Comparison of ENCODE assay signal across 10 cellular contexts in the genomic region with DNA sequence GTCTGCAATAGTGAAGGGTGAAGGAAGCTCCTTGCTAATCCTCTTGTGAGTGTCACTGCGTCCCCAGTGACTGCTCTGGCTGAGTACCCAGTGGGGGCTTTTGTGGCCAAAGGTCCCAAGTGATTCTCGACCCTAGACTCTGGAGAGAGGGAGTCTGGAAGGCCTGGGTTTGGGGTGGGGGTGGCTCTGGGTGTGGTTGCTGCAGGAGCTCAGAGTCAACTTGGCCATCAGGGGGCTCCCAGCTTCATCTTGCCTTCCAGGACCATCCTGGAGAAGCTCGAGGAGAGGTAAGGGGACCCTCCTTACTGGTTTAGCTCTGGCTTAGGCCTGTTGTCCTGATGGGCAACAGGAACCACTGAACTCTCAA. TPM values are rescaled to one million over a fixed set of nuclear protein-coding genes. Genes with fewer than 3 reads are reported as not detected.
DNase-seq lines count a peak whose midpoint lies in the region; ATAC-seq and TF ChIP-seq lines count a peak whose summit lies in the region.
"Had no signal": no experiment of that assay in that cellular context is flagged by ENCODE, and none has a peak within 500 bp of the region (broad histone marks: within the 10 kb centered on the region; RNA-seq: fewer than 3 reads in every experiment).

No MANE protein-coding gene starts in this region.

- H3K27me3 ChIP-seq in upper lobe of right lung, result no peaks in the 10 kb centered on the region

- POLR2A ChIA-PET in activated CD8-positive, alpha-beta T cell treated with anti-CD3 and anti-CD28 coated beads, Interleukin-2, amount 10 ng/mL, durations not matched to agents 7 days and 5 days (lab: Charles Lee), result interaction anchor here (0.6 to 5.9 kb wide), 22 partner anchors 8 to 1120 kb away, joined by 3 to 81 read pairs (median 4); no protein-coding TSS in a partner anchor

- H3K4me3 ChIP-seq in upper lobe of right lung, result peak overlapping the region; percentile 43

- peak; percentile 3 for ATAC-seq in activated CD8-positive, alpha-beta T cell treated with anti-CD3 and anti-CD28 coated beads, Interleukin-2, amount 10 ng/mL, durations not matched to agents 7 days and 5 days
- ATAC-seq in upper lobe of right lung (no peak), GM19324 (IDR thresholded peaks at IDR 0.05; ENCODE audit: low FRiP score, unreplicated experiment) (no peak)
- ATAC-seq: HCT116 had no signal

- H3K4me1 Mint-ChIP-seq in activated naive CD4-positive, alpha-beta T cell treated with anti-CD3 and anti-CD28 coated beads, Interleukin-2, amount 50 U/mL, for 24 hours, result peaks cover 74% of the 10 kb centered on the region
- H3K4me1 Mint-ChIP-seq in activated CD8-positive, alpha-beta T cell treated with anti-CD3 and anti-CD28 coated beads, Interleukin-2, amount 10 ng/mL, durations not matched to agents 7 days and 5 days (ENCODE audit: low read depth), result peaks cover 70% of the 10 kb centered on the region

- H3K27ac ChIP-seq in upper lobe of right lung (peak overlapping the region; percentile 73), substantia nigra (ENCODE audit: low read depth, low read length, poor library complexity, severe bottlenecking) (no peak overlapping the region)
- H3K27ac ChIP-seq: epithelial cell of prostate had no signal

- peak overlapping the region; percentile 95 for H3K27ac Mint-ChIP-seq in activated naive CD4-positive, alpha-beta T cell treated with anti-CD3 and anti-CD28 coated beads, Interleukin-2, amount 50 U/mL, for 24 hours
- H3K27ac Mint-ChIP-seq in activated CD8-positive, alpha-beta T cell treated with anti-CD3 and anti-CD28 coated beads, Interleukin-2, amount 10 ng/mL, durations not matched to agents 7 days and 5 days, result peak overlapping the region; percentile 91

- no peaks in the 10 kb centered on the region for H3K9me3 ChIP-seq in upper lobe of right lung

- H3K27me3 Mint-ChIP-seq in activated naive CD4-positive, alpha-beta T cell treated with anti-CD3 and anti-CD28 coated beads, Interleukin-2, amount 50 U/mL, for 24 hours, result no peaks in the 10 kb centered on the region
- H3K27me3 Mint-ChIP-seq in activated CD8-positive, alpha-beta T cell treated with anti-CD3 and anti-CD28 coated beads, Interleukin-2, amount 10 ng/mL, durations not matched to agents 7 days and 5 days (ENCODE audit: low read depth), result peaks cover 2% of the 10 kb centered on the region

- CTCF ChIA-PET in activated CD8-positive, alpha-beta T cell treated with anti-CD3 and anti-CD28 coated beads, Interleukin-2, amount 10 ng/mL, durations not matched to agents 7 days and 5 days (lab: Charles Lee), result interaction anchor here (0.8 to 13.5 kb wide), 21 partner anchors 9 to 216 kb away, joined by 3 to 370 read pairs (median 5); no protein-coding TSS in a partner anchor

- no peaks in the 10 kb centered on the region for H3K36me3 ChIP-seq in upper lobe of right lung

- H3K4me3 Mint-ChIP-seq in activated naive CD4-positive, alpha-beta T cell treated with anti-CD3 and anti-CD28 coated beads, Interleukin-2, amount 50 U/mL, for 24 hours, result peak overlapping the region; percentile 89
- peak overlapping the region; percentile 83 for H3K4me3 Mint-ChIP-seq in activated CD8-positive, alpha-beta T cell treated with anti-CD3 and anti-CD28 coated beads, Interleukin-2, amount 10 ng/mL, durations not matched to agents 7 days and 5 days

- DNase-seq in activated naive CD4-positive, alpha-beta T cell treated with anti-CD3 and anti-CD28 coated beads, Interleukin-2, amount 50 U/mL, for 16 hours, result no peak
- DNase-seq in activated CD8-positive, alpha-beta T cell treated with anti-CD3 and anti-CD28 coated beads, Interleukin-2, amount 10 ng/mL, durations not matched to agents 7 days and 5 days, result peak; percentile 57
- DNase-seq in mesenteric fat pad (ENCODE audit: low spot score) (peak; percentile 20), upper lobe of right lung (no peak), substantia nigra (lab: John Stamatoyannopoulos, UW) (no peak), Kasumi-1 (lab: John Stamatoyannopoulos, UW) (no peak)

- peaks cover 4% of the 10 kb centered on the region for H3K9me3 Mint-ChIP-seq in activated naive CD4-positive, alpha-beta T cell treated with anti-CD3 and anti-CD28 coated beads, Interleukin-2, amount 50 U/mL, for 24 hours
- H3K9me3 Mint-ChIP-seq in activated CD8-positive, alpha-beta T cell treated with anti-CD3 and anti-CD28 coated beads, Interleukin-2, amount 10 ng/mL, durations not matched to agents 7 days and 5 days (ENCODE audit: insufficient read depth), result peaks cover 5% of the 10 kb centered on the region

- intact Hi-C loops in upper lobe of right lung (cut with DNase I), result no loop called here

- H3K36me3 Mint-ChIP-seq in activated naive CD4-positive, alpha-beta T cell treated with anti-CD3 and anti-CD28 coated beads, Interleukin-2, amount 50 U/mL, for 24 hours, result peaks cover 17% of the 10 kb centered on the region
- H3K36me3 Mint-ChIP-seq in activated CD8-positive, alpha-beta T cell treated with anti-CD3 and anti-CD28 coated beads, Interleukin-2, amount 10 ng/mL, durations not matched to agents 7 days and 5 days (ENCODE audit: low read depth), result peaks cover 83% of the 10 kb centered on the region

- peaks cover 19% of the 10 kb centered on the region for H3K4me1 ChIP-seq in upper lobe of right lung

- TF ChIP-seq CTCF in upper lobe of right lung (IDR thresholded peaks at IDR 0.05), result no peak

RNA-seq across cellular contexts. Expression of gene PSD4, which starts 0.6 kb away (rescaled TPM):
- total RNA-seq in activated CD8-positive, alpha-beta T cell treated with anti-CD3 and anti-CD28 coated beads, Interleukin-2, amount 10 ng/mL, durations not matched to agents 7 days and 5 days, result 100 to 1,000 TPM; 394 to 404 TPM
- total RNA-seq in mesenteric fat pad (13.2 TPM), upper lobe of right lung (37.8 TPM)

RNA-seq across cellular contexts. Expression of gene IL1RN, which starts 47.0 kb away (rescaled TPM):
- under 1 TPM in 1 of 2 experiments, not detected in 1; 0.31 TPM for total RNA-seq in activated CD8-positive, alpha-beta T cell treated with anti-CD3 and anti-CD28 coated beads, Interleukin-2, amount 10 ng/mL, durations not matched to agents 7 days and 5 days
- total RNA-seq in mesenteric fat pad, result 8.9 TPM
- total RNA-seq in upper lobe of right lung, result 41.7 TPM

Comparison
In these comparisons a context has a peak if more than half of its experiments do, and no peak if none do; other contexts are left out.
1. DNase-seq: peak in activated CD8-positive, alpha-beta T cell treated with anti-CD3 and anti-CD28 coated beads, Interleukin-2, amount 10 ng/mL, durations not matched to agents 7 days and 5 days (single experiment) and mesenteric fat pad (single experiment); none in activated naive CD4-positive, alpha-beta T cell treated with anti-CD3 and anti-CD28 coated beads, Interleukin-2, amount 50 U/mL, for 16 hours (single experiment), upper lobe of right lung (single experiment), substantia nigra (0 of 49) and Kasumi-1 (0 of 2).
2. RNA of gene PSD4, which starts 0.6 kb away (total RNA-seq): 394 to 404 TPM in activated CD8-positive, alpha-beta T cell treated with anti-CD3 and anti-CD28 coated beads, Interleukin-2, amount 10 ng/mL, durations not matched to agents 7 days and 5 days; 37.8 TPM in upper lobe of right lung (single experiment) and 13.2 TPM in mesenteric fat pad (single experiment); every median in the first group is over 10 times any median in the second.